36 cellular contexts compared by ENCODE assay signal in genomic region chr6:163724196-163724595, GRCh38.
"Had no signal": no experiment of that assay in that cellular context is flagged by ENCODE, and none has a peak within 500 bp of the region (broad histone marks: within the 10 kb centered on the region; RNA-seq: fewer than 3 reads in every experiment).

No MANE protein-coding gene starts in this region.

- H3K27me3 Mint-ChIP-seq: activated B cell treated with CpG ODN at 0.5 μM for 24 hours; activated CD4-positive, alpha-beta memory T cell treated with anti-CD3 and anti-CD28 coated beads for 36 hours had no signal

- H3K4me3 ChIP-seq: adrenal gland, body of pancreas, breast epithelium, PC-9 had no signal

- H3K4me3 Mint-ChIP-seq: activated B cell treated with CpG ODN at 0.5 μM for 24 hours; activated CD4-positive, alpha-beta memory T cell treated with anti-CD3 and anti-CD28 coated beads for 36 hours; activated naive CD4-positive, alpha-beta T cell treated with anti-CD3 and anti-CD28 coated beads for 36 hours; activated T-cell treated with anti-CD3 and anti-CD28 coated beads, Interleukin-2, amount 50 U/mL, for 4 hours; activated T-helper 1 cell treated with anti-CD3 and anti-CD28 coated beads, Interleukin-12 subunit alpha, Interleukin-12 subunit beta, Interleukin-2, Interleukin-4 antibody, amounts not matched to agents 30 ng/mL and 10 ng/mL and 1 ng/mL, durations not matched to agents 14 hours and 24 hours and 36 hours had no signal

- H3K4me2 ChIP-seq: KMS-11, PC-9 had no signal

- H3K36me3 Mint-ChIP-seq: activated CD4-positive, alpha-beta memory T cell treated with anti-CD3 and anti-CD28 coated beads for 36 hours; activated naive CD4-positive, alpha-beta T cell treated with anti-CD3 and anti-CD28 coated beads, Interleukin-2, amount 50 U/mL, for 72 hours had no signal

- H3K27ac ChIP-seq: adrenal gland, body of pancreas, breast epithelium, KMS-11, PC-9, RWPE1, VCaP had no signal

- H3K4me1 ChIP-seq: adrenal gland, body of pancreas, breast epithelium had no signal

- H3K27ac Mint-ChIP-seq: activated B cell treated with CpG ODN at 0.5 μM for 24 hours; activated CD4-positive, alpha-beta memory T cell treated with anti-CD3 and anti-CD28 coated beads for 36 hours; activated naive CD4-positive, alpha-beta T cell treated with anti-CD3 and anti-CD28 coated beads for 36 hours; activated T-helper 1 cell treated with anti-CD3 and anti-CD28 coated beads, Interleukin-12 subunit alpha, Interleukin-12 subunit beta, Interleukin-2, Interleukin-4 antibody, amounts not matched to agents 30 ng/mL and 10 ng/mL and 1 ng/mL, durations not matched to agents 14 hours and 24 hours and 36 hours had no signal

- ATAC-seq: activated naive CD4-positive, alpha-beta T cell treated with anti-CD3 and anti-CD28 coated beads, Interleukin-2, amount 50 U/mL, for 72 hours; activated T-cell treated with anti-CD3 and anti-CD28 coated beads, Interleukin-2, amount 50 U/mL, for 4 hours; body of pancreas; Right ventricle myocardium inferior had no signal

- DNase-seq: activated B cell treated with CpG ODN at 0.5 μM for 24 hours; activated CD4-positive, alpha-beta memory T cell treated with anti-CD3 and anti-CD28 coated beads for 36 hours; activated CD4-positive, alpha-beta T cell treated with anti-CD3 and anti-CD28 coated beads for 4 hours; activated CD4-positive, alpha-beta T cell treated with anti-CD3 and anti-CD28 coated beads, Interleukin-2, amount 50 U/mL, for 1 hour; activated CD4-positive, CD25-positive, alpha-beta regulatory T cell treated with anti-CD3 and anti-CD28 coated beads, Interleukin-2, amount 50 U/mL, for 72 hours; activated CD8-positive, alpha-beta memory T cell treated with anti-CD3 and anti-CD28 coated beads, Interleukin-2, amount 50 U/mL, for 4 hours; activated gamma-delta T cell treated with Interleukin-2 at 50 U/mL for 16 hours; activated naive CD4-positive, alpha-beta T cell treated with anti-CD3 and anti-CD28 coated beads for 36 hours; activated T-cell treated with anti-CD3 and anti-CD28 coated beads for 4 hours; activated T-cell treated with anti-CD3 and anti-CD28 coated beads, Interleukin-2, amount 50 U/mL, for 4 hours; adrenal gland; body of pancreas; NCI-H1092; NCI-H1417; NCI-H146; NCI-H187; NCI-H2029 treated with DMSO at 0.1 percent for 48 hours; NCI-H2107; NCI-H2171; NCI-H446; NCI-H510A treated with DMSO at 0.1 percent for 48 hours; NCI-H526 treated with DMSO at 0.1 percent for 48 hours; NCI-H82; PC-9; T-helper 1 cell; T-helper 2 cell; T-helper 9 cell had no signal

- H3K36me3 ChIP-seq: adrenal gland, breast epithelium had no signal

- H3K9me3 Mint-ChIP-seq: activated B cell treated with CpG ODN at 0.5 μM for 24 hours; activated CD4-positive, alpha-beta memory T cell treated with anti-CD3 and anti-CD28 coated beads for 36 hours; activated naive CD4-positive, alpha-beta T cell treated with anti-CD3 and anti-CD28 coated beads for 36 hours; activated naive CD4-positive, alpha-beta T cell treated with anti-CD3 and anti-CD28 coated beads, Interleukin-2, amount 50 U/mL, for 72 hours; activated T-cell treated with anti-CD3 and anti-CD28 coated beads, Interleukin-2, amount 50 U/mL, for 4 hours; activated T-helper 1 cell treated with anti-CD3 and anti-CD28 coated beads, Interleukin-12 subunit alpha, Interleukin-12 subunit beta, Interleukin-2, Interleukin-4 antibody, amounts not matched to agents 30 ng/mL and 10 ng/mL and 1 ng/mL, durations not matched to agents 14 hours and 24 hours and 36 hours had no signal

- H3K9me3 ChIP-seq: adrenal gland, body of pancreas, breast epithelium had no signal

- H2AFZ ChIP-seq: PC-9 had no signal

- FAIRE-seq: astrocyte, RCC 7860 had no signal

- H3K27me3 ChIP-seq: adrenal gland, body of pancreas, breast epithelium had no signal
